In genomic region chr4:185554243-185555126, GRCh38 we compare ENCODE assay signal across 2 cellular contexts.
A peak's percentile ranks its signal among the peaks of the same experiment; 100 is the strongest.
TF ChIP-seq lines count a peak whose summit lies in the region.

No MANE protein-coding gene starts in this region.

TF ChIP-seq in liver, 16 proteins besides CTCF, POLR2A, EP300 and RAD21 (continued from another document):
- TF ChIP-seq MAX (IDR thresholded peaks at IDR 0.05), result no peak
- TF ChIP-seq JUND (IDR thresholded peaks at IDR 0.05), result no peak
- no peak for TF ChIP-seq YY1 (IDR thresholded peaks at IDR 0.05)
- peak; percentile 14 for TF ChIP-seq NR2F2 (IDR thresholded peaks at IDR 0.05)
- no peak for TF ChIP-seq TAF1 (conservative IDR thresholded peaks at IDR 0.05)
- TF ChIP-seq ATF3 (IDR thresholded peaks at IDR 0.05), result no peak
- no peak for TF ChIP-seq RXRA (IDR thresholded peaks at IDR 0.05)
- TF ChIP-seq GABPA (IDR thresholded peaks at IDR 0.05 in 1 of 2, conservative IDR thresholded peaks at IDR 0.05 in 1 of 2), result no peak
- TF ChIP-seq HNF4G (IDR thresholded peaks at IDR 0.05), result no peak
- no peak for TF ChIP-seq FOXA1 (IDR thresholded peaks at IDR 0.05)
- no peak for TF ChIP-seq EGR1 (IDR thresholded peaks at IDR 0.05; ENCODE audit: low read depth in 2 of 2)
- TF ChIP-seq, protein P1, sequence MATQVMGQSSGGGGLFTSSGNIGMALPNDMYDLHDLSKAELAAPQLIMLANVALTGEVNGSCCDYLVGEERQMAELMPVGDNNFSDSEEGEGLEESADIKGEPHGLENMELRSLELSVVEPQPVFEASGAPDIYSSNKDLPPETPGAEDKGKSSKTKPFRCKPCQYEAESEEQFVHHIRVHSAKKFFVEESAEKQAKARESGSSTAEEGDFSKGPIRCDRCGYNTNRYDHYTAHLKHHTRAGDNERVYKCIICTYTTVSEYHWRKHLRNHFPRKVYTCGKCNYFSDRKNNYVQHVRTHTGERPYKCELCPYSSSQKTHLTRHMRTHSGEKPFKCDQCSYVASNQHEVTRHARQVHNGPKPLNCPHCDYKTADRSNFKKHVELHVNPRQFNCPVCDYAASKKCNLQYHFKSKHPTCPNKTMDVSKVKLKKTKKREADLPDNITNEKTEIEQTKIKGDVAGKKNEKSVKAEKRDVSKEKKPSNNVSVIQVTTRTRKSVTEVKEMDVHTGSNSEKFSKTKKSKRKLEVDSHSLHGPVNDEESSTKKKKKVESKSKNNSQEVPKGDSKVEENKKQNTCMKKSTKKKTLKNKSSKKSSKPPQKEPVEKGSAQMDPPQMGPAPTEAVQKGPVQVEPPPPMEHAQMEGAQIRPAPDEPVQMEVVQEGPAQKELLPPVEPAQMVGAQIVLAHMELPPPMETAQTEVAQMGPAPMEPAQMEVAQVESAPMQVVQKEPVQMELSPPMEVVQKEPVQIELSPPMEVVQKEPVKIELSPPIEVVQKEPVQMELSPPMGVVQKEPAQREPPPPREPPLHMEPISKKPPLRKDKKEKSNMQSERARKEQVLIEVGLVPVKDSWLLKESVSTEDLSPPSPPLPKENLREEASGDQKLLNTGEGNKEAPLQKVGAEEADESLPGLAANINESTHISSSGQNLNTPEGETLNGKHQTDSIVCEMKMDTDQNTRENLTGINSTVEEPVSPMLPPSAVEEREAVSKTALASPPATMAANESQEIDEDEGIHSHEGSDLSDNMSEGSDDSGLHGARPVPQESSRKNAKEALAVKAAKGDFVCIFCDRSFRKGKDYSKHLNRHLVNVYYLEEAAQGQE (IDR thresholded peaks at IDR 0.05), result no peak
- peak; percentile 22 for TF ChIP-seq SP1 (IDR thresholded peaks at IDR 0.05)
- TF ChIP-seq FOXA2 (IDR thresholded peaks at IDR 0.05), result no peak

TF ChIP-seq in HepG2, 621 proteins besides CTCF, POLR2A, EP300 and RAD21:
- no peak for TF ChIP-seq USF2 (IDR thresholded peaks at IDR 0.05; ENCODE audit: low read depth, low read length)
- TF ChIP-seq USF2 (CRISPR knock-in tag; IDR thresholded peaks at IDR 0.05; ENCODE audit: borderline replicate concordance), result no peak
- no peak for TF ChIP-seq KLF9 (CRISPR knock-in tag; IDR thresholded peaks at IDR 0.05; ENCODE audit: low read depth)
- TF ChIP-seq GATA4 (IDR thresholded peaks at IDR 0.05; ENCODE audit: borderline replicate concordance, low read depth), result no peak
- no peak for TF ChIP-seq LCORL (IDR thresholded peaks at IDR 0.05)
- TF ChIP-seq LCORL (CRISPR knock-in tag; IDR thresholded peaks at IDR 0.05), result no peak
- no peak for TF ChIP-seq ZNF136 (CRISPR knock-in tag; IDR thresholded peaks at IDR 0.05; ENCODE audit: low read depth)
- no peak for TF ChIP-seq ZNF607 (CRISPR knock-in tag; IDR thresholded peaks at IDR 0.05; ENCODE audit: borderline replicate concordance)
- TF ChIP-seq POGZ (CRISPR knock-in tag; IDR thresholded peaks at IDR 0.05), result no peak
- TF ChIP-seq, protein P2, sequence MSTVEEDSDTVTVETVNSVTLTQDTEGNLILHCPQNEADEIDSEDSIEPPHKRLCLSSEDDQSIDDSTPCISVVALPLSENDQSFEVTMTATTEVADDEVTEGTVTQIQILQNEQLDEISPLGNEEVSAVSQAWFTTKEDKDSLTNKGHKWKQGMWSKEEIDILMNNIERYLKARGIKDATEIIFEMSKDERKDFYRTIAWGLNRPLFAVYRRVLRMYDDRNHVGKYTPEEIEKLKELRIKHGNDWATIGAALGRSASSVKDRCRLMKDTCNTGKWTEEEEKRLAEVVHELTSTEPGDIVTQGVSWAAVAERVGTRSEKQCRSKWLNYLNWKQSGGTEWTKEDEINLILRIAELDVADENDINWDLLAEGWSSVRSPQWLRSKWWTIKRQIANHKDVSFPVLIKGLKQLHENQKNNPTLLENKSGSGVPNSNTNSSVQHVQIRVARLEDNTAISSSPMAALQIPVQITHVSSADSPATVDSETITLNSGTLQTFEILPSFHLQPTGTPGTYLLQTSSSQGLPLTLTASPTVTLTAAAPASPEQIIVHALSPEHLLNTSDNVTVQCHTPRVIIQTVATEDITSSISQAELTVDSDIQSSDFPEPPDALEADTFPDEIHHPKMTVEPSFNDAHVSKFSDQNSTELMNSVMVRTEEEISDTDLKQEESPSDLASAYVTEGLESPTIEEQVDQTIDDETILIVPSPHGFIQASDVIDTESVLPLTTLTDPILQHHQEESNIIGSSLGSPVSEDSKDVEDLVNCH (CRISPR knock-in tag; IDR thresholded peaks at IDR 0.05), result no peak
- no peak for TF ChIP-seq ZNF503 (CRISPR knock-in tag; IDR thresholded peaks at IDR 0.05)
- TF ChIP-seq KDM6A (CRISPR knock-in tag; IDR thresholded peaks at IDR 0.05; ENCODE audit: low read depth), result no peak
- TF ChIP-seq FOXC1 (CRISPR knock-in tag; IDR thresholded peaks at IDR 0.05; ENCODE audit: borderline replicate concordance), result no peak
- TF ChIP-seq RELA (CRISPR knock-in tag; IDR thresholded peaks at IDR 0.05), result no peak
- TF ChIP-seq ZNF430 (CRISPR knock-in tag; IDR thresholded peaks at IDR 0.05), result no peak
- no peak for TF ChIP-seq HOXA3 (CRISPR knock-in tag; IDR thresholded peaks at IDR 0.05)
- TF ChIP-seq, protein P3, sequence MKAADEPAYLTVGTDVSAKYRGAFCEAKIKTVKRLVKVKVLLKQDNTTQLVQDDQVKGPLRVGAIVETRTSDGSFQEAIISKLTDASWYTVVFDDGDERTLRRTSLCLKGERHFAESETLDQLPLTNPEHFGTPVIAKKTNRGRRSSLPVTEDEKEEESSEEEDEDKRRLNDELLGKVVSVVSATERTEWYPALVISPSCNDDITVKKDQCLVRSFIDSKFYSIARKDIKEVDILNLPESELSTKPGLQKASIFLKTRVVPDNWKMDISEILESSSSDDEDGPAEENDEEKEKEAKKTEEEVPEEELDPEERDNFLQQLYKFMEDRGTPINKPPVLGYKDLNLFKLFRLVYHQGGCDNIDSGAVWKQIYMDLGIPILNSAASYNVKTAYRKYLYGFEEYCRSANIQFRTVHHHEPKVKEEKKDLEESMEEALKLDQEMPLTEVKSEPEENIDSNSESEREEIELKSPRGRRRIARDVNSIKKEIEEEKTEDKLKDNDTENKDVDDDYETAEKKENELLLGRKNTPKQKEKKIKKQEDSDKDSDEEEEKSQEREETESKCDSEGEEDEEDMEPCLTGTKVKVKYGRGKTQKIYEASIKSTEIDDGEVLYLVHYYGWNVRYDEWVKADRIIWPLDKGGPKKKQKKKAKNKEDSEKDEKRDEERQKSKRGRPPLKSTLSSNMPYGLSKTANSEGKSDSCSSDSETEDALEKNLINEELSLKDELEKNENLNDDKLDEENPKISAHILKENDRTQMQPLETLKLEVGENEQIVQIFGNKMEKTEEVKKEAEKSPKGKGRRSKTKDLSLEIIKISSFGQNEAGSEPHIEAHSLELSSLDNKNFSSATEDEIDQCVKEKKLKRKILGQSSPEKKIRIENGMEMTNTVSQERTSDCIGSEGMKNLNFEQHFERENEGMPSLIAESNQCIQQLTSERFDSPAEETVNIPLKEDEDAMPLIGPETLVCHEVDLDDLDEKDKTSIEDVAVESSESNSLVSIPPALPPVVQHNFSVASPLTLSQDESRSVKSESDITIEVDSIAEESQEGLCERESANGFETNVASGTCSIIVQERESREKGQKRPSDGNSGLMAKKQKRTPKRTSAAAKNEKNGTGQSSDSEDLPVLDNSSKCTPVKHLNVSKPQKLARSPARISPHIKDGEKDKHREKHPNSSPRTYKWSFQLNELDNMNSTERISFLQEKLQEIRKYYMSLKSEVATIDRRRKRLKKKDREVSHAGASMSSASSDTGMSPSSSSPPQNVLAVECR (CRISPR knock-in tag; IDR thresholded peaks at IDR 0.05; ENCODE audit: borderline replicate concordance), result no peak
- no peak for TF ChIP-seq ZNF710 (CRISPR knock-in tag; IDR thresholded peaks at IDR 0.05; ENCODE audit: borderline replicate concordance)
- TF ChIP-seq ZNF251 (CRISPR knock-in tag; IDR thresholded peaks at IDR 0.05), result no peak
- TF ChIP-seq IRF2 (CRISPR knock-in tag; IDR thresholded peaks at IDR 0.05), result no peak
- TF ChIP-seq FOXO1 (CRISPR knock-in tag; IDR thresholded peaks at IDR 0.05), result no peak
